ENCODE assay signal across 8 cellular contexts in genomic region chr5:132747693-132748440, GRCh38. TPM values are rescaled to one million over a fixed set of nuclear protein-coding genes. Genes with fewer than 3 reads are reported as not detected.
DNase-seq lines count a peak whose midpoint lies in the region; ATAC-seq and TF ChIP-seq lines count a peak whose summit lies in the region.

No MANE protein-coding gene starts in this region.

- H3K4me1 ChIP-seq in GM23248 (ENCODE audit: insufficient read depth) (peaks cover 8% of the 10 kb centered on the region; the same call in 1 of the 2 replicates), hepatocyte (ENCODE audit: insufficient read depth) (peaks cover 4% of the 10 kb centered on the region)

- H4K20me1 ChIP-seq in GM23248 (ENCODE audit: insufficient read depth), result no peaks in the 10 kb centered on the region
- no peaks in the 10 kb centered on the region for H4K20me1 ChIP-seq in hepatocyte (ENCODE audit: insufficient read depth, poor library complexity, severe bottlenecking)

- H2AFZ ChIP-seq in GM23248 (peak overlapping the region; percentile 60; the same call in 1 of the 2 replicates), hepatocyte (peak overlapping the region; percentile 92)

- WGBS in GM23248 (ENCODE audit: low coverage in 1 of 2, low lambda C conversion rate in 2 of 2, missing lambda C conversion rate in 2 of 2), 2 experiments, result 40 to 56% methylated on average over 49 to 61 of the region's 69 CpGs
- 17% methylated on average over 63 of the region's 69 CpGs for WGBS in hepatocyte (ENCODE audit: low lambda C conversion rate, missing lambda C conversion rate)

- H3K27me3 ChIP-seq in GM23248 (replicated peaks; ENCODE audit: insufficient read depth) (peaks cover 25% of the 10 kb centered on the region), hepatocyte (peaks cover 32% of the 10 kb centered on the region)

- H3K36me3 ChIP-seq in GM23248 (ENCODE audit: low read depth), result no peaks in the 10 kb centered on the region
- no peaks in the 10 kb centered on the region for H3K36me3 ChIP-seq in hepatocyte (replicated peaks; ENCODE audit: insufficient read depth, low read depth)

- no peaks in the 10 kb centered on the region for H3K9me3 ChIP-seq in GM23248 (ENCODE audit: low read depth)
- no peaks in the 10 kb centered on the region for H3K9me3 ChIP-seq in hepatocyte (ENCODE audit: low read depth)

- H3K4me3 ChIP-seq in GM23248, result 0 out of 2 replicates have a peak overlapping the region, but pooled peaks have one; percentile 53
- peak overlapping the region; percentile 72 for H3K4me3 ChIP-seq in hepatocyte

- TF ChIP-seq CTCF in hepatocyte (IDR thresholded peaks at IDR 0.05; ENCODE audit: poor library complexity), result no peak

- in situ Hi-C loops in GM23248 (cut with MboI), result no loop called here

- H3K9me2 ChIP-seq in GM23248 (ENCODE audit: insufficient read depth) (no peaks in the 10 kb centered on the region), hepatocyte (replicated peaks; ENCODE audit: insufficient read depth) (no peaks in the 10 kb centered on the region)

- H3K27ac ChIP-seq in GM23248, result no peak overlapping the region
- no peak overlapping the region for H3K27ac ChIP-seq in hepatocyte

- no peaks in the 10 kb centered on the region for H3K79me2 ChIP-seq in GM23248 (ENCODE audit: insufficient read depth)
- no peaks in the 10 kb centered on the region for H3K79me2 ChIP-seq in hepatocyte

- DNase-seq in GM23248 (no peak), activated T-cell treated with anti-CD3 and anti-CD28 coated beads for 4 hours (peak; percentile 38), hepatocyte (ENCODE audit: low spot score) (peak; percentile 42), NCI-H2227 (lab: John Stamatoyannopoulos, UW; ENCODE audit: unreplicated experiment) (no peak), GM19240 (ENCODE audit: insufficient read length, low spot score) (no peak)
- DNase-seq in stimulated activated CD4-positive, alpha-beta T cell treated with anti-CD3 and anti-CD28 coated beads, Interleukin-4, amount 100 ng/mL, for 4 hours, result peak; percentile 45 to 61

- H3K4me2 ChIP-seq in GM23248 (ENCODE audit: unreplicated experiment) (no peak overlapping the region), hepatocyte (peak overlapping the region; percentile 95)

- H3K9ac ChIP-seq in GM23248, result no peak overlapping the region

- ATAC-seq in GM19397 (IDR thresholded peaks at IDR 0.05; ENCODE audit: unreplicated experiment), result no peak
- ATAC-seq in GM18520 (IDR thresholded peaks at IDR 0.05; ENCODE audit: unreplicated experiment), result no peak

- peaks cover 10% of the 10 kb centered on the region; the same call in 1 of the 2 replicates for H3F3A ChIP-seq in GM23248 (ENCODE audit: insufficient read depth)

RNA-seq across cellular contexts. Expression of gene CCNI2, which starts 0.6 kb away (rescaled TPM):
- total RNA-seq in GM23248 (2014; rRNA removed; shearing (Covaris generic)), result not detected in 2 replicates
- polyA plus RNA-seq in GM23248 (2016; fragmentation: Nextera tagmentation; extraction: Ambion mirVana) (0.51 and 0.73 TPM in 2 replicates), hepatocyte (1.8 and 4.6 TPM in 2 replicates)
- total RNA-seq in hepatocyte, result 1.2 and 1.4 TPM in 2 replicates

RNA-seq across cellular contexts. Expression of gene KIF3A, which starts 10.5 kb away (rescaled TPM):
- 6.8 TPM in 2 replicates for total RNA-seq in GM23248 (2014; rRNA removed; shearing (Covaris generic))
- polyA plus RNA-seq in GM23248 (2016; fragmentation: Nextera tagmentation; extraction: Ambion mirVana) (13.9 and 18.8 TPM in 2 replicates), hepatocyte (12.6 and 13.7 TPM in 2 replicates)
- total RNA-seq in hepatocyte, result 7.0 and 9.2 TPM in 2 replicates

RNA-seq across cellular contexts. Expression of gene SEPTIN8, which starts 29.2 kb away (rescaled TPM):
- 36.5 and 41.9 TPM in 2 replicates for total RNA-seq in GM23248 (2014; rRNA removed; shearing (Covaris generic))
- polyA plus RNA-seq in GM23248 (2016; fragmentation: Nextera tagmentation; extraction: Ambion mirVana), result 26.9 and 28.8 TPM in 2 replicates
- total RNA-seq in hepatocyte, result 41.9 and 46.9 TPM in 2 replicates
- polyA plus RNA-seq in hepatocyte, result 17.6 and 18.7 TPM in 2 replicates

Comparison
In these comparisons a context has a peak if more than half of its experiments do, and no peak if none do; other contexts are left out.
1. DNase-seq: peak in activated T-cell treated with anti-CD3 and anti-CD28 coated beads for 4 hours (single experiment), hepatocyte (single experiment) and stimulated activated CD4-positive, alpha-beta T cell treated with anti-CD3 and anti-CD28 coated beads, Interleukin-4, amount 100 ng/mL, for 4 hours (2 of 2); none in GM23248 (single experiment), NCI-H2227 (single experiment) and GM19240 (single experiment).